8 cellular contexts compared by ENCODE assay signal in genomic region chr5:68460147-68460760, GRCh38.
A peak's percentile ranks its signal among the peaks of the same experiment; 100 is the strongest.
DNase-seq lines count a peak whose midpoint lies in the region; ATAC-seq and TF ChIP-seq lines count a peak whose summit lies in the region.

No MANE protein-coding gene starts in this region.

- H3K4me1 ChIP-seq in left ventricle myocardium inferior (peaks cover 26% of the 10 kb centered on the region), smooth muscle cell (ENCODE audit: low read depth) (peaks cover 5% of the 10 kb centered on the region)

- H3K4me2 ChIP-seq in smooth muscle cell: no peak overlapping the region

- intact Hi-C loops in left ventricle myocardium inferior (cut with micrococcal nuclease): loop anchor here (10.0 kb wide), 1 partner anchor 1215 kb away; no protein-coding TSS in a partner anchor

- DNase-seq in EH (ENCODE audit: low read depth) (peak; percentile 65), NCI-H69 (lab: John Stamatoyannopoulos, UW) (peak; percentile 75), left ventricle myocardium inferior (no peak), smooth muscle cell (lab: John Stamatoyannopoulos, UW; ENCODE audit: unreplicated experiment) (no peak), retina (no peak)
- peak; percentile 32 for DNase-seq in activated naive CD4-positive, alpha-beta T cell treated with anti-CD3 and anti-CD28 coated beads, Interleukin-2, amount 50 U/mL, for 16 hours

- no peaks in the 10 kb centered on the region for H3K9me3 ChIP-seq in left ventricle myocardium inferior (replicated peaks)
- no peaks in the 10 kb centered on the region for H3K9me3 ChIP-seq in smooth muscle cell (replicated peaks; ENCODE audit: low read depth)

- no peaks in the 10 kb centered on the region for H3K36me3 ChIP-seq in left ventricle myocardium inferior
- H3K36me3 ChIP-seq in smooth muscle cell (ENCODE audit: low read depth): no peaks in the 10 kb centered on the region

- H4K20me1 ChIP-seq in smooth muscle cell (ENCODE audit: low read depth): no peaks in the 10 kb centered on the region

- TF ChIP-seq CTCF in left ventricle myocardium inferior (IDR thresholded peaks at IDR 0.05; ENCODE audit: borderline replicate concordance): peak; percentile 83
- TF ChIP-seq CTCF in smooth muscle cell (IDR thresholded peaks at IDR 0.05; ENCODE audit: borderline replicate concordance, insufficient read depth, poor library complexity, severe bottlenecking): peak; percentile 72

- no peaks in the 10 kb centered on the region for H3K79me2 ChIP-seq in smooth muscle cell (ENCODE audit: low read depth)

- H3K4me3 ChIP-seq in left ventricle myocardium inferior (no peak overlapping the region), smooth muscle cell (no peak overlapping the region)

- H3F3A ChIP-seq in smooth muscle cell (ENCODE audit: low read depth): peaks cover 4% of the 10 kb centered on the region

- ATAC-seq in GM21717 (IDR thresholded peaks at IDR 0.05; ENCODE audit: unreplicated experiment) (peak; percentile 57), GM19324 (IDR thresholded peaks at IDR 0.05; ENCODE audit: low FRiP score, unreplicated experiment) (no peak)

- H3K27me3 ChIP-seq in left ventricle myocardium inferior (ENCODE audit: low read depth): no peaks in the 10 kb centered on the region
- H3K27me3 ChIP-seq in smooth muscle cell (ENCODE audit: low read depth): no peaks in the 10 kb centered on the region

- WGBS in smooth muscle cell (ENCODE audit: low lambda C conversion rate): 25% methylated on average over 3 of the region's 3 CpGs

- H3K27ac ChIP-seq in left ventricle myocardium inferior (replicated peaks) (no peak overlapping the region), smooth muscle cell (ENCODE audit: low read depth) (no peak overlapping the region)

- peak overlapping the region; percentile 44 for H2AFZ ChIP-seq in smooth muscle cell (ENCODE audit: low read depth)

- no peak overlapping the region for H3K9ac ChIP-seq in smooth muscle cell (ENCODE audit: low read depth)

Comparison
In these comparisons a context has a peak if more than half of its experiments do, and no peak if none do; other contexts are left out.
1. DNase-seq: peak in EH (single experiment), NCI-H69 (single experiment) and activated naive CD4-positive, alpha-beta T cell treated with anti-CD3 and anti-CD28 coated beads, Interleukin-2, amount 50 U/mL, for 16 hours (single experiment); none in left ventricle myocardium inferior (single experiment), smooth muscle cell (single experiment) and retina (single experiment).